In the genomic region with DNA sequence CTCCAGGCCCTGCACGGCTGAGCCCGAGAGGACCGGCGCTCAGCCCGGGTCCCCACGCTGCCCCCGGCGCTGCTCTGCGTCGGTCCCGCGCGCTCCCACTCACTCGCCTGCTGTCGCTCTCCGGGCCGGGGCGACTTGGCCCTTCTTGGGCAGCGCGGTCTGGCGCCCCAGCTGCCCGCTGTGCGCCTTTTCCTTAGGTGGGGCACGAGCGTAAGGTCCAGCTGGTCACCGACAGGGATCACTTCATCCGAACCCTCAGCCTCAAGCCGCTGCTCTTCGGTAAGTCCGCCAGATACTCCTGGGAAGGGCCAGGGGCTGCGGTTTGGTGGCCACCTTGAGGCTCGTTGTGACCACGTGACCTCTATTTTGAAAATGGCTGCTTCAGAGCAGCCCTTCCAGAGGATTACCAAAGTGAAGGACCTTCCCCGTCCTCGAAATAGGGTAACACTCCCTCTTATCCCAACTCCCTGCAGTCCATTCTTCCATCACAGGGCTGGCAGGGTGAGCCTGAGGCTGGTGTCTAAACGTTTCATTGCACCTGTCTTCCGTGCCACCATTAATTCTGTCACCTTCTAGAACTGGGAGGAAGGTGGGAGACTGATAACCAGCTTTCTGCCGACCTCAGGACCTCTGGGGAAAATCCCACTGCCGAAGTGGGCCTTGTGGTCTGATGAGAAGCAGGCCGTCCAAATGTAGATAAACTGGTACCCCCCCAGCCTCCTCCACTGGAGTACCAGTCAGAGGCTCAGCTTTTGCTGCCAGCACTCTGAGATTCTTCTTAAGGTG, we compare ENCODE assay signal across 8 cellular contexts. TPM values are rescaled to one million over a fixed set of nuclear protein-coding genes. Genes with fewer than 3 reads are reported as not detected.
A peak's percentile ranks its signal among the peaks of the same experiment; 100 is the strongest.
DNase-seq lines count a peak whose midpoint lies in the region; ATAC-seq and TF ChIP-seq lines count a peak whose summit lies in the region.

No MANE protein-coding gene starts in this region.

- peak overlapping the region; percentile 93 for H3K4me3 Mint-ChIP-seq in central memory CD8-positive, alpha-beta T cell

- H3K4me3 ChIP-seq in OCI-LY1 (ENCODE audit: low read depth, low read length, poor library complexity, severe bottlenecking), result peak overlapping the region; percentile 76
- H3K4me3 ChIP-seq in lower leg skin (ENCODE audit: low read depth, poor library complexity, severe bottlenecking), result peak overlapping the region; percentile 61
- H3K4me3 ChIP-seq in stomach smooth muscle (ENCODE audit: low read length in 2 of 2), result peak overlapping the region; percentile 75 to 88

- no peak for TF ChIP-seq POLR2A in lower leg skin (IDR thresholded peaks at IDR 0.05)

- 0 out of 2 replicates have a peak, but pooled peaks cover 3% of the 10 kb centered on the region for H3K79me2 ChIP-seq in OCI-LY1 (ENCODE audit: insufficient read depth, low read length)

- no peaks in the 10 kb centered on the region for H3K9me3 Mint-ChIP-seq in central memory CD8-positive, alpha-beta T cell

- no peaks in the 10 kb centered on the region for H3K9me3 ChIP-seq in OCI-LY1 (ENCODE audit: low read length)
- no peaks in the 10 kb centered on the region for H3K9me3 ChIP-seq in stomach smooth muscle (ENCODE audit: control insufficient read depth in 2 of 2, low read length in 2 of 2)

- H3K4me1 ChIP-seq in OCI-LY1 (ENCODE audit: insufficient read depth, low read length, severe bottlenecking) (peaks cover 24% of the 10 kb centered on the region), stomach smooth muscle (ENCODE audit: control insufficient read depth, insufficient read depth, low read length) (peaks cover 27% of the 10 kb centered on the region)

- peaks cover 47% of the 10 kb centered on the region for H3K4me1 Mint-ChIP-seq in central memory CD8-positive, alpha-beta T cell

- H3K9ac ChIP-seq in OCI-LY1 (ENCODE audit: low read length) (peak overlapping the region; percentile 82), stomach smooth muscle (ENCODE audit: low read length in 2 of 2) (peak overlapping the region; percentile 78 to 85)

- H3K27ac Mint-ChIP-seq in central memory CD8-positive, alpha-beta T cell (ENCODE audit: low read depth), result peak overlapping the region; percentile 90

- no peaks in the 10 kb centered on the region for H4K20me1 ChIP-seq in OCI-LY1 (ENCODE audit: insufficient read depth, low read length)

- intact Hi-C loops in lower leg skin (cut with DNase I; ENCODE audit: low total_unique reads), result no loop called here

- no peaks in the 10 kb centered on the region for H3K9me2 ChIP-seq in OCI-LY1 (ENCODE audit: low read depth, low read length)

- 14 to 23% methylated on average over 22 to 36 of the region's 40 CpGs for WGBS in lower leg skin, 2 donors

- H3K27ac ChIP-seq in OCI-LY1 (ENCODE audit: low read depth, low read length, poor library complexity, severe bottlenecking), result peak overlapping the region; percentile 73
- H3K27ac ChIP-seq in stomach smooth muscle (ENCODE audit: low read length), result peak overlapping the region; percentile 98

- DNase-seq in DMS79 treated with DMSO at 0.1 percent for 48 hours (lab: John Stamatoyannopoulos, UW), result peak; percentile 33
- DNase-seq in central memory CD8-positive, alpha-beta T cell (ENCODE audit: low spot score in 2 of 2), result no peak
- no peak for DNase-seq in lower leg skin (ENCODE audit: low spot score in 2 of 2)
- no peak for DNase-seq in middle frontal gyrus (ENCODE audit: extremely low spot score, low spot score)

- H3K27me3 Mint-ChIP-seq in central memory CD8-positive, alpha-beta T cell, result no peaks in the 10 kb centered on the region

- no peaks in the 10 kb centered on the region for H3K27me3 ChIP-seq in OCI-LY1 (ENCODE audit: insufficient read depth, low read length)
- H3K27me3 ChIP-seq in stomach smooth muscle (ENCODE audit: control insufficient read depth in 1 of 2, insufficient read depth in 2 of 2, low read length in 2 of 2), result no peaks in the 10 kb centered on the region

- H2AFZ ChIP-seq in OCI-LY1 (ENCODE audit: low read length), result no peak overlapping the region

- ATAC-seq in GM21367 (IDR thresholded peaks at IDR 0.05; ENCODE audit: unreplicated experiment), result peak; percentile 10
- ATAC-seq in central memory CD8-positive, alpha-beta T cell (replicated peaks; ENCODE audit: extremely low read depth, poor library complexity, severe bottlenecking), result peak; percentile 15
- ATAC-seq in HG03025 (IDR thresholded peaks at IDR 0.05; ENCODE audit: low FRiP score, unreplicated experiment), result no peak

- H3K36me3 Mint-ChIP-seq in central memory CD8-positive, alpha-beta T cell (ENCODE audit: insufficient read depth), result peaks cover 13% of the 10 kb centered on the region

- H3K36me3 ChIP-seq in OCI-LY1 (ENCODE audit: insufficient read depth, low read length) (peaks cover 15% of the 10 kb centered on the region; the same call in 1 of the 2 replicates), stomach smooth muscle (ENCODE audit: control insufficient read depth in 2 of 2, insufficient read depth in 2 of 2, low read length in 2 of 2) (peaks cover 6 to 16% of the 10 kb centered on the region in 2 donors)

- no peaks in the 10 kb centered on the region for H3F3A ChIP-seq in OCI-LY1 (ENCODE audit: insufficient read depth, low read length)

- H3K4me2 ChIP-seq in OCI-LY1 (ENCODE audit: low read length), result peak overlapping the region; percentile 94

- TF ChIP-seq CTCF in OCI-LY1 (IDR thresholded peaks at IDR 0.05; ENCODE audit: low read length), result no peak
- no peak for TF ChIP-seq CTCF in lower leg skin (IDR thresholded peaks at IDR 0.05)

RNA-seq across cellular contexts. Expression of gene P4HTM, which starts 0.8 kb away (rescaled TPM):
- 10 to 100 TPM; 23.4 to 41.9 (median 36.0) TPM for total RNA-seq in lower leg skin

RNA-seq across cellular contexts. Expression of gene WDR6, which starts 16.4 kb away (rescaled TPM):
- total RNA-seq in lower leg skin, result 10 to 100 TPM; 39.5 to 86.9 (median 49.8) TPM

RNA-seq across cellular contexts. Expression of gene DALRD3, which starts 27.6 kb away (rescaled TPM):
- 10 to 100 TPM; 51.5 to 78.4 (median 62.1) TPM for total RNA-seq in lower leg skin

RNA-seq across cellular contexts. Expression of gene NDUFAF3, which starts 31.1 kb away (rescaled TPM):
- 10 to 100 TPM; 24.2 to 85.9 (median 65.0) TPM for total RNA-seq in lower leg skin

RNA-seq across cellular contexts. Expression of gene IMPDH2, which starts 38.4 kb away (rescaled TPM):
- total RNA-seq in lower leg skin, result 100 to 1,000 TPM; 205 to 275 (median 222) TPM
